ENCODE assay signal across 23 cellular contexts in genomic region chr11:120399312-120399711, GRCh38.
DNase-seq lines count a peak whose midpoint lies in the region; ATAC-seq and TF ChIP-seq lines count a peak whose summit lies in the region.
"Had no signal": no experiment of that assay in that cellular context is flagged by ENCODE, and none has a peak within 500 bp of the region (broad histone marks: within the 10 kb centered on the region; RNA-seq: fewer than 3 reads in every experiment).

No MANE protein-coding gene starts in this region.

- H3K36me3 Mint-ChIP-seq in activated naive CD8-positive, alpha-beta T cell treated with anti-CD3 and anti-CD28 coated beads, Interleukin-2, amount 50 U/mL, for 24 hours (ENCODE audit: low read depth) = no peaks in the 10 kb centered on the region
- H3K36me3 Mint-ChIP-seq: natural killer cell treated with Interleukin-12 subunit alpha and Interleukin-12 subunit beta and Interleukin-15 and Interleukin-18, amount 100 ng/mL, for 72 hours had no signal

- H3K4me3 Mint-ChIP-seq in activated naive CD8-positive, alpha-beta T cell treated with anti-CD3 and anti-CD28 coated beads, Interleukin-2, amount 50 U/mL, for 24 hours = no peak overlapping the region
- H3K4me3 Mint-ChIP-seq: effector memory CD8-positive, alpha-beta T cell; H9; memory B cell; natural killer cell treated with Interleukin-12 subunit alpha and Interleukin-12 subunit beta and Interleukin-15 and Interleukin-18, amount 100 ng/mL, for 72 hours had no signal

- intact Hi-C loops in psoas muscle (cut with DNase I) = no loop called here

- no peaks in the 10 kb centered on the region for H3K27me3 ChIP-seq in RWPE2 (ENCODE audit: insufficient read depth, poor library complexity, severe bottlenecking)
- H3K27me3 ChIP-seq in psoas muscle (ENCODE audit: insufficient read depth in 3 of 3, low read length in 2 of 3) = no peaks in the 10 kb centered on the region
- H3K27me3 ChIP-seq: ascending aorta, BLaER1, spleen had no signal

- DNase-seq in DMS79 treated with DMSO at 0.1 percent for 48 hours (lab: John Stamatoyannopoulos, UW) (peak; percentile 41), DMS79 (lab: John Stamatoyannopoulos, UW) (no peak), RWPE2 (ENCODE audit: low spot score) (no peak), fibroblast of mammary gland (ENCODE audit: low read depth) (peak; percentile 65), psoas muscle (no peak), NCI-H1694 (lab: John Stamatoyannopoulos, UW) (no peak), middle frontal gyrus (ENCODE audit: extremely low spot score, low spot score) (no peak)
- DNase-seq in activated naive CD8-positive, alpha-beta T cell treated with anti-CD3 and anti-CD28 coated beads, Interleukin-2, amount 50 U/mL, for 24 hours = no peak
- DNase-seq: 8988T; activated naive CD4-positive, alpha-beta T cell treated with Interleukin-2 at 50 U/mL for 16 hours; effector memory CD8-positive, alpha-beta T cell; foreskin melanocyte; GF-D8; H9; MM.1S; NCI-H187; NCI-H69; SIG-M5; spleen had no signal

- peak overlapping the region; percentile 73 for H3K27ac ChIP-seq in RWPE2 (ENCODE audit: poor library complexity, severe bottlenecking)
- H3K27ac ChIP-seq in psoas muscle = peak overlapping the region; percentile 89
- H3K27ac ChIP-seq: ascending aorta, BLaER1, spleen had no signal

- WGBS in psoas muscle, 3 donors = 69 to 72% (median 71%) methylated on average over 2 of the region's 2 CpGs

- H3K9me3 ChIP-seq in RWPE2 (ENCODE audit: severe bottlenecking) (no peaks in the 10 kb centered on the region), psoas muscle (no peaks in the 10 kb centered on the region)
- H3K9me3 ChIP-seq: ascending aorta, spleen had no signal

- no peak overlapping the region for H3K4me3 ChIP-seq in RWPE2 (ENCODE audit: severe bottlenecking)
- H3K4me3 ChIP-seq in fibroblast of mammary gland (ENCODE audit: control insufficient read depth, low read depth, low read length) = no peak overlapping the region
- H3K4me3 ChIP-seq in psoas muscle = no peak overlapping the region
- H3K4me3 ChIP-seq: ascending aorta, BLaER1, spleen had no signal

- H3K36me3 ChIP-seq in RWPE2 (ENCODE audit: low read depth) (no peaks in the 10 kb centered on the region), psoas muscle (ENCODE audit: insufficient read depth in 1 of 2, low read depth in 1 of 2) (no peaks in the 10 kb centered on the region)
- H3K36me3 ChIP-seq: ascending aorta, BLaER1, spleen had no signal

- H3K9me3 Mint-ChIP-seq in activated naive CD8-positive, alpha-beta T cell treated with anti-CD3 and anti-CD28 coated beads, Interleukin-2, amount 50 U/mL, for 24 hours = no peaks in the 10 kb centered on the region
- H3K9me3 Mint-ChIP-seq: effector memory CD8-positive, alpha-beta T cell; natural killer cell treated with Interleukin-12 subunit alpha and Interleukin-12 subunit beta and Interleukin-15 and Interleukin-18, amount 100 ng/mL, for 72 hours had no signal

- no peak for TF ChIP-seq CTCF in RWPE2 (IDR thresholded peaks at IDR 0.05; ENCODE audit: poor library complexity, severe bottlenecking)
- no peak for TF ChIP-seq CTCF in fibroblast of mammary gland (conservative IDR thresholded peaks at IDR 0.05; ENCODE audit: control insufficient read depth, insufficient read depth, low read depth, low read length)
- no peak for TF ChIP-seq CTCF in psoas muscle (IDR thresholded peaks at IDR 0.05)

- H3K27me3 Mint-ChIP-seq in activated naive CD8-positive, alpha-beta T cell treated with anti-CD3 and anti-CD28 coated beads, Interleukin-2, amount 50 U/mL, for 24 hours = peaks cover 21% of the 10 kb centered on the region
- H3K27me3 Mint-ChIP-seq: memory B cell had no signal

- H3K4me1 ChIP-seq in RWPE2 (ENCODE audit: insufficient read depth, poor library complexity, severe bottlenecking) = peaks cover 31% of the 10 kb centered on the region
- H3K4me1 ChIP-seq in psoas muscle = peaks cover 59% of the 10 kb centered on the region

- ATAC-seq in RWPE2 (ENCODE audit: low read depth) (no peak), psoas muscle (no peak)
- ATAC-seq in activated naive CD8-positive, alpha-beta T cell treated with anti-CD3 and anti-CD28 coated beads, Interleukin-2, amount 50 U/mL, for 24 hours = no peak
- ATAC-seq: effector memory CD8-positive, alpha-beta T cell; natural killer cell treated with Interleukin-12 subunit alpha and Interleukin-12 subunit beta and Interleukin-15 and Interleukin-18, amount 100 ng/mL, for 72 hours had no signal

- no peak overlapping the region for H3K27ac Mint-ChIP-seq in activated naive CD8-positive, alpha-beta T cell treated with anti-CD3 and anti-CD28 coated beads, Interleukin-2, amount 50 U/mL, for 24 hours
- H3K27ac Mint-ChIP-seq: effector memory CD8-positive, alpha-beta T cell; memory B cell; natural killer cell treated with Interleukin-12 subunit alpha and Interleukin-12 subunit beta and Interleukin-15 and Interleukin-18, amount 100 ng/mL, for 72 hours had no signal

- peaks cover 1% of the 10 kb centered on the region for H3K4me1 Mint-ChIP-seq in activated naive CD8-positive, alpha-beta T cell treated with anti-CD3 and anti-CD28 coated beads, Interleukin-2, amount 50 U/mL, for 24 hours

Comparison
In these comparisons a context has a peak if more than half of its experiments do, and no peak if none do; other contexts are left out.
1. DNase-seq: peak in DMS79 treated with DMSO at 0.1 percent for 48 hours (single experiment) and fibroblast of mammary gland (single experiment); none in DMS79 (single experiment), RWPE2 (single experiment), psoas muscle (0 of 2), NCI-H1694 (single experiment), activated naive CD8-positive, alpha-beta T cell treated with anti-CD3 and anti-CD28 coated beads, Interleukin-2, amount 50 U/mL, for 24 hours (single experiment) and middle frontal gyrus (single experiment).